Comparison of ENCODE assay signal across 10 cellular contexts in the genomic region with DNA sequence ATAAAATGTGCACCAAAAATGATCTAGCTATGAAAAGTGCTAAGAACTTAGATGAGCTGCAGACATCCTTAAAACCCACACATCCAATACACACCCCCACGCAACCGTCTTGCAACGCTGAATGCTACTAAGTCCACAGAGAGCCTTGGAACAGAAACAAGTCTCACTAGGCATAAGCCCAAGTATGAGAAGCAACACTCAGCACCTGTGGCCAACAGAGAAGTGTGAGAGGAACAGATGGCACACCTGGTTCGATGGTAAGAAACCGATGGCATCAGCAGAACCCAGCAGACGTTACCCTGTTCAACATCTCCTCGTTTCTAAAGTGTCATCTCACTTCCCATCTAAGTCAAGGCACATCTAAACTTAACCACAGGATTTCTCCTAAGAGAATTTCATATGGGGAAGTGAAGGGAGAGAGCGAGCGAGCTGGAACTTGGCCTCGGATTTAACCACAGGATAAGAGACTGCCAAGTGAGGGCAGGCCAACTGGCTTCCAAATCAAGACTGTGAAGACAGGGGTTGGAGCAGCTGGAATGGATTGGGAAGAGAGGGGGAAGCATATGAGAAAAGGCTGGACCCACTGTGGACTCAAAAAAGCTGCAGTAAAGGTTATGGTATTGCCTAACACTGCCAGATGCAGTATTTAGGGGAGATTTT. TPM values are rescaled to one million over a fixed set of nuclear protein-coding genes. Genes with fewer than 3 reads are reported as not detected.
A peak's percentile ranks its signal among the peaks of the same experiment; 100 is the strongest.
DNase-seq lines count a peak whose midpoint lies in the region; ATAC-seq and TF ChIP-seq lines count a peak whose summit lies in the region.
"Had no signal": no experiment of that assay in that cellular context is flagged by ENCODE, and none has a peak within 500 bp of the region (broad histone marks: within the 10 kb centered on the region; RNA-seq: fewer than 3 reads in every experiment).

No MANE protein-coding gene starts in this region.

- H3K4me1 Mint-ChIP-seq in MCF 10A (ENCODE audit: insufficient read depth, unreplicated experiment) (peaks cover under 1% of the 10 kb centered on the region), endothelial cell (ENCODE audit: unreplicated experiment) (peaks cover 12% of the 10 kb centered on the region), Caco-2 (ENCODE audit: low read depth, unreplicated experiment) (peaks cover 12% of the 10 kb centered on the region)

- WGBS in aorta, 2 donors, result 3 to 5% methylated on average over 10 of the region's 10 CpGs

- intact Hi-C loops in breast epithelium (cut with DNase I; ENCODE audit: low total_unique reads) (no loop called here), MCF 10A (cut with micrococcal nuclease) (no loop called here), mucosa of descending colon (cut with DNase I, micrococcal nuclease) (no loop called here), aorta (cut with DNase I) (loop anchor here (2.0 to 5.0 kb wide), 3 partner anchors 39 to 72 kb away; a partner anchor contains a TSS), Caco-2 (cut with micrococcal nuclease; ENCODE audit: unreplicated experiment) (no loop called here)

- H3K27ac ChIP-seq in breast epithelium (peak overlapping the region; percentile 53 to 62), aorta (ENCODE audit: low read depth in 1 of 2, low read length in 2 of 2) (peak overlapping the region; percentile 39 to 95)
- H3K27ac ChIP-seq: C4-2B, SK-N-MC had no signal

- H3K27ac Mint-ChIP-seq in MCF 10A (ENCODE audit: low read depth, unreplicated experiment), result no peak overlapping the region
- peak overlapping the region; percentile 22 for H3K27ac Mint-ChIP-seq in endothelial cell (ENCODE audit: unreplicated experiment)
- H3K27ac Mint-ChIP-seq in Caco-2 (ENCODE audit: unreplicated experiment), result no peak overlapping the region

- H3K27me3 Mint-ChIP-seq in MCF 10A (ENCODE audit: insufficient read depth, unreplicated experiment) (no peaks in the 10 kb centered on the region), endothelial cell (ENCODE audit: unreplicated experiment) (no peaks in the 10 kb centered on the region), Caco-2 (ENCODE audit: insufficient read depth, unreplicated experiment) (no peaks in the 10 kb centered on the region)

- POLR2A ChIA-PET in MCF 10A (lab: Yijun Ruan, JAX) (no interaction called here), Caco-2 (lab: Charles Lee) (no interaction called here)

- ATAC-seq in mucosa of descending colon (peak; percentile 49), aorta (ENCODE audit: low FRiP score) (peak; percentile 84)

- H3K4me3 ChIP-seq in breast epithelium (peak overlapping the region in 1 of 3 donors; percentile 17), mucosa of descending colon (no peak overlapping the region), aorta (ENCODE audit: low read length in 2 of 2) (no peak overlapping the region), Caco-2 (ENCODE audit: low read depth, low read length) (no peak overlapping the region)
- H3K4me3 ChIP-seq: SK-N-MC had no signal

- H3K4me3 Mint-ChIP-seq in MCF 10A (ENCODE audit: unreplicated experiment) (no peak overlapping the region), endothelial cell (ENCODE audit: unreplicated experiment) (peak overlapping the region; percentile 23), Caco-2 (ENCODE audit: unreplicated experiment) (no peak overlapping the region)

- H3K9me3 Mint-ChIP-seq in MCF 10A (ENCODE audit: unreplicated experiment) (no peaks in the 10 kb centered on the region), endothelial cell (ENCODE audit: unreplicated experiment) (no peaks in the 10 kb centered on the region), Caco-2 (ENCODE audit: unreplicated experiment) (no peaks in the 10 kb centered on the region)

- no peak for TF ChIP-seq CTCF in breast epithelium (IDR thresholded peaks at IDR 0.05)
- no peak for TF ChIP-seq CTCF in MCF 10A (IDR thresholded peaks at IDR 0.05; ENCODE audit: unreplicated experiment)
- TF ChIP-seq CTCF in endothelial cell (IDR thresholded peaks at IDR 0.05; ENCODE audit: unreplicated experiment), result no peak
- no peak for TF ChIP-seq CTCF in mucosa of descending colon (IDR thresholded peaks at IDR 0.05)
- TF ChIP-seq CTCF in Caco-2 (IDR thresholded peaks at IDR 0.05; ENCODE audit: insufficient read depth in 1 of 2, low read depth in 1 of 2, low read length in 1 of 2, severe bottlenecking in 1 of 2, unreplicated experiment in 1 of 2), result no peak

- BruUV-seq in MCF 10A (replicated peaks; lab: Mats Ljungman, UMichigan), result no TSS peak
- no TSS peak for BruUV-seq in Caco-2 (replicated peaks; lab: Mats Ljungman, UMichigan)

- CTCF ChIA-PET in MCF 10A (lab: Yijun Ruan, JAX) (no interaction called here), Caco-2 (lab: Charles Lee) (interaction anchor here (0.6 to 1.3 kb wide), 3 partner anchors 18 to 1666 kb away, joined by 3 read pairs; no protein-coding TSS in a partner anchor)

- H3K36me3 ChIP-seq in breast epithelium (no peaks in the 10 kb centered on the region), mucosa of descending colon (ENCODE audit: low read depth) (peaks cover 5% of the 10 kb centered on the region), aorta (ENCODE audit: control insufficient read depth in 1 of 2, insufficient read depth in 2 of 2, low read length in 1 of 2) (peaks cover 4 to 10% of the 10 kb centered on the region in 2 donors), Caco-2 (ENCODE audit: control insufficient read depth, insufficient read depth, low read length) (peaks cover 10% of the 10 kb centered on the region)

- H3K9me3 ChIP-seq in breast epithelium (no peaks in the 10 kb centered on the region), mucosa of descending colon (no peaks in the 10 kb centered on the region), aorta (ENCODE audit: control insufficient read depth, low read length) (no peaks in the 10 kb centered on the region), Caco-2 (no peaks in the 10 kb centered on the region)

- TF ChIP-seq POLR2A in breast epithelium (IDR thresholded peaks at IDR 0.05), result no peak

- DNase-seq in breast epithelium (ENCODE audit: low spot score in 2 of 2) (peak; percentile 57 to 58), MCF 10A (ENCODE audit: unreplicated experiment) (no peak), endothelial cell (ENCODE audit: low spot score) (no peak), mucosa of descending colon (peak in 2 of 3 donors; percentile 20 to 57), aorta (peak; percentile 82 to 86), Caco-2 (no peak)
- DNase-seq in stimulated activated naive CD4-positive, alpha-beta T cell treated with Interleukin-2 at 50 U/mL for 16 hours (lab: John Stamatoyannopoulos, UW), result no peak
- DNase-seq in stimulated activated CD8-positive, alpha-beta memory T cell treated with anti-CD3 and anti-CD28 coated beads, Interleukin-4, amount 100 ng/mL, for 48 hours, result no peak

- H3K4me1 ChIP-seq in breast epithelium (peaks cover 4 to 11% of the 10 kb centered on the region in 2 donors), mucosa of descending colon (ENCODE audit: low read depth) (no peaks in the 10 kb centered on the region), aorta (ENCODE audit: control insufficient read depth in 1 of 2, insufficient read depth in 2 of 2, low read length in 2 of 2) (peaks cover 5 to 6% of the 10 kb centered on the region in 2 donors), Caco-2 (peaks cover 20% of the 10 kb centered on the region)

- H3K36me3 Mint-ChIP-seq in MCF 10A (ENCODE audit: insufficient read depth, unreplicated experiment) (peaks cover 61% of the 10 kb centered on the region), endothelial cell (ENCODE audit: low read depth, unreplicated experiment) (peaks cover 21% of the 10 kb centered on the region), Caco-2 (ENCODE audit: insufficient read depth, unreplicated experiment) (peaks cover 47% of the 10 kb centered on the region)

- H3K27me3 ChIP-seq in breast epithelium (no peaks in the 10 kb centered on the region), aorta (ENCODE audit: control insufficient read depth in 1 of 2, insufficient read depth in 2 of 2, low read length in 1 of 2) (no peaks in the 10 kb centered on the region), Caco-2 (replicated peaks; ENCODE audit: control insufficient read depth, insufficient read depth, low read length) (no peaks in the 10 kb centered on the region)

RNA-seq across cellular contexts. Expression of a gene that starts 41.0 kb away (rescaled TPM):
- total RNA-seq in breast epithelium (1 to 10 TPM; 3.5 to 7.5 (median 4.5) TPM), MCF 10A (2022) (not detected in 2 replicates), endothelial cell (ENCODE audit: unreplicated experiment) (6.6 TPM), mucosa of descending colon (10 to 100 TPM in 1 of 3 donors, 1 to 10 TPM in 1, under 1 TPM in 1; 0.93 to 19.9 (median 2.3) TPM), aorta (10 to 100 TPM; 72.0 to 87.5 TPM), Caco-2 (2022) (1.7 and 2.0 TPM in 2 replicates)
- 10 to 100 TPM; 40.4 to 59.1 TPM for polyA plus RNA-seq in aorta

Comparison
In these comparisons a context has a peak if more than half of its experiments do, and no peak if none do; other contexts are left out.
1. DNase-seq: peak in breast epithelium (2 of 2), mucosa of descending colon (2 of 3) and aorta (2 of 2); none in MCF 10A (single experiment), endothelial cell (single experiment), stimulated activated naive CD4-positive, alpha-beta T cell treated with Interleukin-2 at 50 U/mL for 16 hours (single experiment), Caco-2 (0 of 2) and stimulated activated CD8-positive, alpha-beta memory T cell treated with anti-CD3 and anti-CD28 coated beads, Interleukin-4, amount 100 ng/mL, for 48 hours (single experiment).
2. intact Hi-C loops: an anchor here in aorta (2.0 to 5.0 kb wide); none called in breast epithelium, MCF 10A, mucosa of descending colon and Caco-2.